In the genomic region with DNA sequence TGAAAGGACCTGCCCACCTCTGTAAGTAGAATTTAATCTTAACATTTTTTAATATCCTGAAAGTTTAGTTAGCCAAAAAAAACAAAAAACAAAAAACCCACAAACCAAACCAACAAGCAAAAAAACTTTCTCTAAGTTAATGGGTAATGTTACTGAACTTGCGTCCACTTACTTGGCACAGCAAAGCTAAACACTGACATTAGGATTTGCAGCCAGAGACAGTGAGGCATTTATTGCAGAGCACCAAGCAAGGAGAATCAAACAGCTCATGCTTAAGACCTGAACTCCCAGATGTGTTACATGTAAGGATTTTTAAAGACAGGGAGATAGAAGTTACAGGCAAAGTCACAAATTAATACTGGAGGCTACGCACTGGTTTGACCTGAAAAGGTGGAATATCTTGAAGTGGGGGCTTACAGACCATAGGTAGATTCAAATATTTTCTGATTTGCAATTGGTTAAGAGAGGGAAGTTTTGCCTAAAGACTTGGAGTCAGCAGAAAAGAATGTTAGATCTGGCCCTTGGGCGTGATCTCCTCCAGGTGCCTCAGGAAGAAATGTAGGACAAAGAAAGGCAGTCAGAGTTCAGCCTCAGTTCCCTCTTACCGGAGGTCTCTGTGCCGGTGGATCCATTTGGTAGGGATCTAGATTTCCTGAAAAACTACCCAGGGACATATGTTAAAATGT, we compare ENCODE assay signal across 16 cellular contexts.
DNase-seq lines count a peak whose midpoint lies in the region; ATAC-seq and TF ChIP-seq lines count a peak whose summit lies in the region.
"Had no signal": no experiment of that assay in that cellular context is flagged by ENCODE, and none has a peak within 500 bp of the region (broad histone marks: within the 10 kb centered on the region; RNA-seq: fewer than 3 reads in every experiment).

No MANE protein-coding gene starts in this region.

- no peak for TF ChIP-seq EP300 in sigmoid colon (IDR thresholded peaks at IDR 0.05)

- H3F3A ChIP-seq in PC-3 (ENCODE audit: low read length, unreplicated experiment) (no peaks in the 10 kb centered on the region), MM.1S (ENCODE audit: insufficient read depth, low read length) (no peaks in the 10 kb centered on the region)

- H3K36me3 ChIP-seq in PC-3 (ENCODE audit: low read depth, low read length) (no peaks in the 10 kb centered on the region), sigmoid colon (peaks cover 0 to 9% (median 0%) of the 10 kb centered on the region in 4 donors), MM.1S (replicated peaks; ENCODE audit: insufficient read depth, low read length) (no peaks in the 10 kb centered on the region)
- H3K36me3 ChIP-seq: BLaER1 treated with 17β-estradiol and CSF1 and Interleukin-3, amounts not matched to agents 10 nM and 100 nM had no signal

- H3K4me3 ChIP-seq in PC-3 (ENCODE audit: low read length) = no peak overlapping the region
- no peak overlapping the region for H3K4me3 ChIP-seq in epithelial cell of esophagus (ENCODE audit: low read length)
- no peak overlapping the region for H3K4me3 ChIP-seq in sigmoid colon
- H3K4me3 ChIP-seq in MM.1S (ENCODE audit: low read length) = no peak overlapping the region
- H3K4me3 ChIP-seq: BLaER1 treated with 17β-estradiol and CSF1 and Interleukin-3, amounts not matched to agents 10 nM and 100 nM had no signal

- H2AFZ ChIP-seq in PC-3 (ENCODE audit: low read length) = no peak overlapping the region
- no peak overlapping the region for H2AFZ ChIP-seq in MM.1S (ENCODE audit: low read length)

- H3K9me2 ChIP-seq in PC-3 (replicated peaks; ENCODE audit: low read length) (no peaks in the 10 kb centered on the region), MM.1S (replicated peaks; ENCODE audit: insufficient read depth, low read length) (no peaks in the 10 kb centered on the region)

- WGBS in sigmoid colon, 2 donors = 84 to 89% methylated on average over 5 of the region's 5 CpGs

- H3K9ac ChIP-seq in PC-3 (ENCODE audit: low read length) (no peak overlapping the region), MM.1S (ENCODE audit: low read length) (no peak overlapping the region)
- H3K9ac ChIP-seq: BLaER1 treated with 17β-estradiol and CSF1 and Interleukin-3, amounts not matched to agents 10 nM and 100 nM had no signal

- no peak for ATAC-seq in PC-3

- H3K4me1 ChIP-seq in PC-3 (ENCODE audit: insufficient read depth, low read length) = peaks cover 28% of the 10 kb centered on the region
- peaks cover 0 to 47% (median 36%) of the 10 kb centered on the region in 4 donors for H3K4me1 ChIP-seq in sigmoid colon
- no peaks in the 10 kb centered on the region for H3K4me1 ChIP-seq in MM.1S (ENCODE audit: low read length)
- H3K4me1 ChIP-seq: BLaER1 treated with 17β-estradiol and CSF1 and Interleukin-3, amounts not matched to agents 10 nM and 100 nM had no signal

- H3K4me2 ChIP-seq in PC-3 (ENCODE audit: low read length) (peak overlapping the region; percentile 16; the same call in 1 of the 2 replicates), MM.1S (ENCODE audit: low read depth, low read length) (no peak overlapping the region)
- H3K4me2 ChIP-seq: BLaER1 treated with 17β-estradiol and CSF1 and Interleukin-3, amounts not matched to agents 10 nM and 100 nM had no signal

- no peaks in the 10 kb centered on the region for H3K9me3 ChIP-seq in PC-3 (ENCODE audit: low read length)
- H3K9me3 ChIP-seq in sigmoid colon = no peaks in the 10 kb centered on the region
- no peaks in the 10 kb centered on the region for H3K9me3 ChIP-seq in MM.1S (replicated peaks; ENCODE audit: insufficient read depth, low read length)
- H3K9me3 ChIP-seq: BLaER1 treated with 17β-estradiol and CSF1 and Interleukin-3, amounts not matched to agents 10 nM and 100 nM had no signal

- no peak overlapping the region for H3K27ac ChIP-seq in PC-3 (ENCODE audit: low read length)
- peak overlapping the region in 3 of 4 donors; percentile 69 to 75 (median 69) for H3K27ac ChIP-seq in sigmoid colon
- H3K27ac ChIP-seq in MM.1S (ENCODE audit: low read length) = no peak overlapping the region
- H3K27ac ChIP-seq: BLaER1 treated with 17β-estradiol and CSF1 and Interleukin-3, amounts not matched to agents 10 nM and 100 nM; HL-60 had no signal

- POLR2A ChIA-PET in PC-3 (lab: Charles Lee; ENCODE audit: unreplicated experiment) = no interaction called here

- intact Hi-C loops in PC-3 (cut with micrococcal nuclease) = no loop called here
- intact Hi-C loops in sigmoid colon (cut with DNase I) = no loop called here

- TF ChIP-seq POLR2A in sigmoid colon (IDR thresholded peaks at IDR 0.05) = no peak

- BruUV-seq in PC-3 (replicated peaks; lab: Mats Ljungman, UMichigan) = no TSS peak

- H3K27me3 ChIP-seq in PC-3 (ENCODE audit: low read length) = no peaks in the 10 kb centered on the region
- no peaks in the 10 kb centered on the region for H3K27me3 ChIP-seq in sigmoid colon
- H3K27me3 ChIP-seq in MM.1S (replicated peaks; ENCODE audit: insufficient read depth, low read length) = no peaks in the 10 kb centered on the region
- H3K27me3 ChIP-seq: BLaER1 treated with 17β-estradiol and CSF1 and Interleukin-3, amounts not matched to agents 10 nM and 100 nM had no signal

- peak; percentile 37 for DNase-seq in PC-3
- peak; percentile 27 for DNase-seq in epithelial cell of esophagus (ENCODE audit: low read depth)
- DNase-seq in iris pigment epithelial cell (ENCODE audit: low read depth) = peak; percentile 74
- no peak for DNase-seq in sigmoid colon
- no peak for DNase-seq in NCI-H446 (lab: John Stamatoyannopoulos, UW)
- no peak for DNase-seq in MM.1S
- DNase-seq in dermis blood vessel endothelial cell = no peak
- DNase-seq: CD8-positive, alpha-beta memory T cell; Karpas-422; NCI-H1105; NCI-H2081; NCI-H2171 treated with DMSO at 0.1 percent for 48 hours; NK-92 treated with Interleukin-12 subunit alpha and Interleukin-12 subunit beta, amount 100 ng/mL, for 24 hours; RPMI8226 had no signal

- CTCF ChIA-PET in PC-3 (lab: Charles Lee) = no interaction called here

- TF ChIP-seq CTCF in PC-3 (conservative IDR thresholded peaks at IDR 0.05; ENCODE audit: low read depth, low read length) (no peak), epithelial cell of esophagus (IDR thresholded peaks at IDR 0.05; ENCODE audit: insufficient read depth, low read depth, low read length, missing control alignments) (no peak), sigmoid colon (IDR thresholded peaks at IDR 0.05) (no peak), MM.1S (IDR thresholded peaks at IDR 0.05; ENCODE audit: low read length) (no peak)

- H4K20me1 ChIP-seq in PC-3 (ENCODE audit: low read length) = no peaks in the 10 kb centered on the region
- no peaks in the 10 kb centered on the region for H4K20me1 ChIP-seq in MM.1S (ENCODE audit: insufficient read depth, low read length)
- H4K20me1 ChIP-seq: BLaER1 treated with 17β-estradiol and CSF1 and Interleukin-3, amounts not matched to agents 10 nM and 100 nM had no signal

- no peaks in the 10 kb centered on the region for H3K79me2 ChIP-seq in PC-3 (ENCODE audit: low read length)
- no peaks in the 10 kb centered on the region for H3K79me2 ChIP-seq in MM.1S (ENCODE audit: low read length)

Comparison
In these comparisons a context has a peak if more than half of its experiments do, and no peak if none do; other contexts are left out.
1. DNase-seq: peak in PC-3 (single experiment), epithelial cell of esophagus (single experiment) and iris pigment epithelial cell (single experiment); none in sigmoid colon (single experiment), NCI-H446 (0 of 2), MM.1S (single experiment) and dermis blood vessel endothelial cell (single experiment).
2. H3K27ac ChIP-seq: peak in sigmoid colon (3 of 4); none in PC-3 (single experiment) and MM.1S (single experiment).